Comparison of ENCODE assay signal across 1 cellular context in the genomic region with DNA sequence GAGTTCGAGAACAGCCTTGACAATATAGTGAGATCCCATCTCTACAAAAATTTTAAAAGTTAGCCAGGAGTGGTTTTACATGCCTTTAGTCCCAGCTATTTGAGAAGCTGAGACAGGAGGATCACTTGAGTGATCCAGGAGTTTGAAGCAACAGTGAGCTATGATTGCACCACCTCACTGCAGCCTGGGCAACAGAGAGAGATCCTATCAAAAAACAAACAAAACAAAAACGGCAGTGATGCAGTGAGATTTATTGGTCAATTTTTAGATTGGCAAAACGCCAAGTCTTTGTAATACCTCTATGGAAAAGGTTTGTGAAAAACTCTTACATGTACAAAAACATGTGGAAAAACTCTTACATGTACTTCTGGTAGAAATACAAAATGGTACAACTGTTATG.
A peak's percentile ranks its signal among the peaks of the same experiment; 100 is the strongest.
TF ChIP-seq lines count a peak whose summit lies in the region.

No MANE protein-coding gene starts in this region.

TF ChIP-seq in HepG2, 621 proteins besides CTCF, POLR2A, EP300 and RAD21 (continued from another document):
- TF ChIP-seq, protein P1, sequence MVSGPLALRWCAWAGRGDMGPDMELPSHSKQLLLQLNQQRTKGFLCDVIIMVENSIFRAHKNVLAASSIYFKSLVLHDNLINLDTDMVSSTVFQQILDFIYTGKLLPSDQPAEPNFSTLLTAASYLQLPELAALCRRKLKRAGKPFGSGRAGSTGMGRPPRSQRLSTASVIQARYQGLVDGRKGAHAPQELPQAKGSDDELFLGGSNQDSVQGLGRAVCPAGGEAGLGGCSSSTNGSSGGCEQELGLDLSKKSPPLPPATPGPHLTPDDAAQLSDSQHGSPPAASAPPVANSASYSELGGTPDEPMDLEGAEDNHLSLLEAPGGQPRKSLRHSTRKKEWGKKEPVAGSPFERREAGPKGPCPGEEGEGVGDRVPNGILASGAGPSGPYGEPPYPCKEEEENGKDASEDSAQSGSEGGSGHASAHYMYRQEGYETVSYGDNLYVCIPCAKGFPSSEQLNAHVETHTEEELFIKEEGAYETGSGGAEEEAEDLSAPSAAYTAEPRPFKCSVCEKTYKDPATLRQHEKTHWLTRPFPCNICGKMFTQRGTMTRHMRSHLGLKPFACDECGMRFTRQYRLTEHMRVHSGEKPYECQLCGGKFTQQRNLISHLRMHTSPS (CRISPR knock-in tag; IDR thresholded peaks at IDR 0.05; ENCODE audit: low read depth) = no peak
- no peak for TF ChIP-seq MED1 (CRISPR knock-in tag; IDR thresholded peaks at IDR 0.05)
- TF ChIP-seq ZSCAN30 (CRISPR knock-in tag; IDR thresholded peaks at IDR 0.05) = no peak
- TF ChIP-seq, protein P2, sequence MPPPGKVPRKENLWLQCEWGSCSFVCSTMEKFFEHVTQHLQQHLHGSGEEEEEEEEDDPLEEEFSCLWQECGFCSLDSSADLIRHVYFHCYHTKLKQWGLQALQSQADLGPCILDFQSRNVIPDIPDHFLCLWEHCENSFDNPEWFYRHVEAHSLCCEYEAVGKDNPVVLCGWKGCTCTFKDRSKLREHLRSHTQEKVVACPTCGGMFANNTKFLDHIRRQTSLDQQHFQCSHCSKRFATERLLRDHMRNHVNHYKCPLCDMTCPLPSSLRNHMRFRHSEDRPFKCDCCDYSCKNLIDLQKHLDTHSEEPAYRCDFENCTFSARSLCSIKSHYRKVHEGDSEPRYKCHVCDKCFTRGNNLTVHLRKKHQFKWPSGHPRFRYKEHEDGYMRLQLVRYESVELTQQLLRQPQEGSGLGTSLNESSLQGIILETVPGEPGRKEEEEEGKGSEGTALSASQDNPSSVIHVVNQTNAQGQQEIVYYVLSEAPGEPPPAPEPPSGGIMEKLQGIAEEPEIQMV (CRISPR knock-in tag; IDR thresholded peaks at IDR 0.05; ENCODE audit: low read depth) = no peak
- TF ChIP-seq, protein P3, sequence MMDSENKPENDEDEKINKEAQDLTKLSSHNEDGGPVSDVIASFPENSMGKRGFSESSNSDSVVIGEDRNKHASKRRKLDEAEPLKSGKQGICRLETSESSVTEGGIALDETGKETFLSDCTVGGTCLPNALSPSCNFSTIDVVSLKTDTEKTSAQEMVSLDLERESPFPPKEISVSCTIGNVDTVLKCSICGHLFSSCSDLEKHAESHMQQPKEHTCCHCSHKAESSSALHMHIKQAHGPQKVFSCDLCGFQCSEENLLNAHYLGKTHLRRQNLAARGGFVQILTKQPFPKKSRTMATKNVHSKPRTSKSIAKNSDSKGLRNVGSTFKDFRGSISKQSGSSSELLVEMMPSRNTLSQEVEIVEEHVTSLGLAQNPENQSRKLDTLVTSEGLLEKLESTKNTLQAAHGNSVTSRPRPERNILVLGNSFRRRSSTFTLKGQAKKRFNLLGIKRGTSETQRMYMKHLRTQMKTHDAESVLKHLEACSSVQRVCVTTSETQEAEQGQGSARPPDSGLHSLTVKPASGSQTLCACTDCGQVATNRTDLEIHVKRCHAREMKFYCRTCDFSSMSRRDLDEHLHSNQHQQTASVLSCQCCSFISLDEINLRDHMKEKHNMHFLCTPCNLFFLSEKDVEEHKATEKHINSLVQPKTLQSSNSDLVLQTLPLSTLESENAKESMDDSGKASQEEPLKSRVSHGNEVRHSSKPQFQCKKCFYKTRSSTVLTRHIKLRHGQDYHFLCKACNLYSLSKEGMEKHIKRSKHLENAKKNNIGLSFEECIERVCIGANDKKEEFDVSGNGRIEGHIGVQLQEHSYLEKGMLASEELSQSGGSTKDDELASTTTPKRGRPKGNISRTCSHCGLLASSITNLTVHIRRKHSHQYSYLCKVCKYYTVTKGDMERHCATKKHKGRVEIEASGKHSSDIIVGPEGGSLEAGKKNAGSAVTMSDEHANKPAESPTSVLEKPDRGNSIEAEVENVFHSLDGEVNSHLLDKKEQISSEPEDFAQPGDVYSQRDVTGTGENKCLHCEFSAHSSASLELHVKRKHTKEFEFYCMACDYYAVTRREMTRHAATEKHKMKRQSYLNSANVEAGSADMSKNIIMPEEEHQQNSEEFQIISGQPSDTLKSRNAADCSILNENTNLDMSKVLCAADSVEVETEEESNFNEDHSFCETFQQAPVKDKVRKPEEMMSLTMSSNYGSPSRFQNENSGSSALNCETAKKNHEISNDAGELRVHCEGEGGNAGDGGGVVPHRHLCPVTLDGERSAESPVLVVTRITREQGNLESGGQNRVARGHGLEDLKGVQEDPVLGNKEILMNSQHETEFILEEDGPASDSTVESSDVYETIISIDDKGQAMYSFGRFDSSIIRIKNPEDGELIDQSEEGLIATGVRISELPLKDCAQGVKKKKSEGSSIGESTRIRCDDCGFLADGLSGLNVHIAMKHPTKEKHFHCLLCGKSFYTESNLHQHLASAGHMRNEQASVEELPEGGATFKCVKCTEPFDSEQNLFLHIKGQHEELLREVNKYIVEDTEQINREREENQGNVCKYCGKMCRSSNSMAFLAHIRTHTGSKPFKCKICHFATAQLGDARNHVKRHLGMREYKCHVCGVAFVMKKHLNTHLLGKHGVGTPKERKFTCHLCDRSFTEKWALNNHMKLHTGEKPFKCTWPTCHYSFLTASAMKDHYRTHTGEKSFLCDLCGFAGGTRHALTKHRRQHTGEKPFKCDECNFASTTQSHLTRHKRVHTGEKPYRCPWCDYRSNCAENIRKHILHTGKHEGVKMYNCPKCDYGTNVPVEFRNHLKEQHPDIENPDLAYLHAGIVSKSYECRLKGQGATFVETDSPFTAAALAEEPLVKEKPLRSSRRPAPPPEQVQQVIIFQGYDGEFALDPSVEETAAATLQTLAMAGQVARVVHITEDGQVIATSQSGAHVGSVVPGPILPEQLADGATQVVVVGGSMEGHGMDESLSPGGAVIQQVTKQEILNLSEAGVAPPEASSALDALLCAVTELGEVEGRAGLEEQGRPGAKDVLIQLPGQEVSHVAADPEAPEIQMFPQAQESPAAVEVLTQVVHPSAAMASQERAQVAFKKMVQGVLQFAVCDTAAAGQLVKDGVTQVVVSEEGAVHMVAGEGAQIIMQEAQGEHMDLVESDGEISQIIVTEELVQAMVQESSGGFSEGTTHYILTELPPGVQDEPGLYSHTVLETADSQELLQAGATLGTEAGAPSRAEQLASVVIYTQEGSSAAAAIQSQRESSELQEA (CRISPR knock-in tag; IDR thresholded peaks at IDR 0.05; ENCODE audit: not compliant biosample characterization) = no peak
- no peak for TF ChIP-seq SUZ12 (IDR thresholded peaks at IDR 0.05; ENCODE audit: low read depth, low read length)
- 0 out of 2 replicates have a peak, but pooled peaks have one; percentile 9 for TF ChIP-seq LCORL (IDR thresholded peaks at IDR 0.05)
- TF ChIP-seq LCORL (CRISPR knock-in tag; IDR thresholded peaks at IDR 0.05) = no peak
- TF ChIP-seq YEATS4 (CRISPR knock-in tag; IDR thresholded peaks at IDR 0.05; ENCODE audit: borderline replicate concordance) = no peak
- TF ChIP-seq CEBPB (IDR thresholded peaks at IDR 0.05; ENCODE audit: borderline replicate concordance, low read depth, low read length) = peak; percentile 46; the same call in 1 of the 2 replicates
- TF ChIP-seq RBAK (CRISPR knock-in tag; IDR thresholded peaks at IDR 0.05) = no peak
- TF ChIP-seq NRL (CRISPR knock-in tag; IDR thresholded peaks at IDR 0.05; ENCODE audit: borderline replicate concordance) = no peak
